Comparison of ENCODE assay signal across 9 cellular contexts in genomic region chr16:89314357-89314756, GRCh38.
DNase-seq lines count a peak whose midpoint lies in the region; ATAC-seq, FAIRE-seq and TF ChIP-seq lines count a peak whose summit lies in the region.
"Had no signal": no experiment of that assay in that cellular context is flagged by ENCODE, and none has a peak within 500 bp of the region (broad histone marks: within the 10 kb centered on the region; RNA-seq: fewer than 3 reads in every experiment).

No MANE protein-coding gene starts in this region.

- no peak overlapping the region for H2AFZ ChIP-seq in H1 (ENCODE audit: low read length)

- TF ChIP-seq POLR2A in H1 (IDR thresholded peaks at IDR 0.05; ENCODE audit: control extremely low read depth in 1 of 2, low read depth in 2 of 2, low read length in 2 of 2): no peak

- H3K27me3 Mint-ChIP-seq in IgD-negative memory B cell: no peaks in the 10 kb centered on the region

- peaks cover 57 to 63% (median 63%) of the 10 kb centered on the region in 3 donors for H3K4me1 Mint-ChIP-seq in IgD-negative memory B cell

- ATAC-seq in GM19023 (IDR thresholded peaks at IDR 0.05; ENCODE audit: unreplicated experiment): no peak

- H3K18ac ChIP-seq in H1 (ENCODE audit: extremely low read depth, low read length): no peak overlapping the region

- H3K4me3 ChIP-seq in H1 (ENCODE audit: extremely low read depth in 1 of 4, insufficient read depth in 2 of 4, low read depth in 3 of 4, low read length in 4 of 4): no peak overlapping the region
- H3K4me3 ChIP-seq: SJCRH30 had no signal

- POLR2A ChIA-PET in H1 (lab: Charles Lee; ENCODE audit: partially characterized antibody): interaction anchor here (0.5 to 1.5 kb wide), 6 partner anchors 16 to 251 kb away, joined by 3 to 8 read pairs (median 3); no protein-coding TSS in a partner anchor

- no peak overlapping the region for H2BK120ac ChIP-seq in H1 (replicated peaks; ENCODE audit: low read depth, low read length)

- H3K14ac ChIP-seq in H1 (ENCODE audit: insufficient read length): no peak overlapping the region

- no peak overlapping the region for H4K8ac ChIP-seq in H1 (ENCODE audit: extremely low read depth, insufficient read depth, low read length)

- H3K23me2 ChIP-seq in H1 (ENCODE audit: low read depth, low read length): no peaks in the 10 kb centered on the region

- peaks cover 2 to 8% (median 3%) of the 10 kb centered on the region in 4 experiments; a peak in 6 of 8 replicates for H3K36me3 ChIP-seq in H1 (ENCODE audit: control insufficient read depth in 2 of 4, insufficient read depth in 4 of 4, low read length in 3 of 4)

- H3K4me2 ChIP-seq in H1 (ENCODE audit: insufficient read depth in 1 of 2, low read depth in 2 of 2, low read length in 2 of 2): no peak overlapping the region

- no peak overlapping the region for H4K91ac ChIP-seq in H1 (replicated peaks; ENCODE audit: insufficient read length, low read length)

- H3K4ac ChIP-seq in H1 (replicated peaks; ENCODE audit: insufficient read length, low read depth, low read length): no peak overlapping the region

- no peak overlapping the region for H2AK5ac ChIP-seq in H1 (ENCODE audit: low read depth, low read length)

- H2BK20ac ChIP-seq in H1 (ENCODE audit: low read length): no peak overlapping the region

- TF ChIP-seq CTCF in H1 (IDR thresholded peaks at IDR 0.05; ENCODE audit: control extremely low read depth in 1 of 3, insufficient read depth in 1 of 3, low read depth in 1 of 3, low read length in 3 of 3): no peak

- CTCF ChIA-PET in H1 (lab: Charles Lee; ENCODE audit: partially characterized antibody): interaction anchor here (0.7 to 4.0 kb wide), 13 partner anchors 8 to 180 kb away, joined by 3 to 14 read pairs (median 6); no protein-coding TSS in a partner anchor

- H3K9me3 Mint-ChIP-seq in IgD-negative memory B cell: no peaks in the 10 kb centered on the region

- no peak for FAIRE-seq in H1 (lab: Jason Lieb, UNC)

- H2BK12ac ChIP-seq in H1 (ENCODE audit: low read depth, low read length): no peak overlapping the region

- peak overlapping the region; percentile 21 to 90 (median 73) for H3K27ac Mint-ChIP-seq in IgD-negative memory B cell

- H2BK5ac ChIP-seq in H1 (ENCODE audit: low read depth, low read length): 0 out of 2 replicates have a peak overlapping the region, but pooled peaks have one; percentile 11

- peak overlapping the region in 1 of 4 donors; percentile 77 for H3K4me3 Mint-ChIP-seq in IgD-negative memory B cell

- H3K79me1 ChIP-seq in H1 (ENCODE audit: low read depth, low read length): peaks cover 44% of the 10 kb centered on the region

- H3K79me2 ChIP-seq in H1 (ENCODE audit: control insufficient read depth in 1 of 2, insufficient read depth in 2 of 2, low read length in 2 of 2): peaks cover 4 to 100% of the 10 kb centered on the region in 2 experiments

- TF ChIP-seq EP300 in H1 (IDR thresholded peaks at IDR 0.05; ENCODE audit: borderline replicate concordance in 1 of 2, low read depth in 2 of 2, low read length in 2 of 2): no peak

- H2BK15ac ChIP-seq in H1 (ENCODE audit: low read length): no peak overlapping the region

- WGBS in H1 (ENCODE audit: extremely low coverage in 1 of 2, insufficient coverage in 1 of 2, insufficient read length in 1 of 2, insufficient replicate concordance in 2 of 2, low coverage in 1 of 2, low lambda C conversion rate in 2 of 2, missing lambda C conversion rate in 1 of 2), 2 experiments: 92% methylated on average over 14 of the region's 14 CpGs; no CpG with 5 or more reads in 1 of the 2 experiments

- no peak for TF ChIP-seq RAD21 in H1 (IDR thresholded peaks at IDR 0.05 in 1 of 2, conservative IDR thresholded peaks at IDR 0.05 in 1 of 2; ENCODE audit: low read depth in 2 of 2, low read length in 2 of 2)

- H3K27ac ChIP-seq in H1 (ENCODE audit: low read depth, low read length): no peak overlapping the region
- H3K27ac ChIP-seq: SJCRH30 had no signal

- H3K9ac ChIP-seq in H1 (replicated peaks in 1 of 4; ENCODE audit: extremely low read depth in 1 of 4, low read depth in 3 of 4, low read length in 3 of 4): no peak overlapping the region

- H4K5ac ChIP-seq in H1 (ENCODE audit: insufficient read length, low read depth, low read length): no peak overlapping the region

- H3K56ac ChIP-seq in H1 (replicated peaks; ENCODE audit: insufficient read length, low read depth, low read length): no peak overlapping the region

- H4K20me1 ChIP-seq in H1 (replicated peaks in 1 of 2; ENCODE audit: control insufficient read depth in 1 of 2, insufficient read depth in 2 of 2, low read length in 2 of 2): peaks cover 47 to 68% of the 10 kb centered on the region in 2 experiments

- peak; percentile 43 for DNase-seq in activated CD8-positive, alpha-beta memory T cell treated with anti-CD3 and anti-CD28 coated beads, Interleukin-2, amount 50 U/mL, for 4 hours
- no peak for DNase-seq in H1 (ENCODE audit: low read depth in 1 of 2, low spot score in 2 of 2)
- peak; percentile 35 for DNase-seq in stimulated activated CD4-positive, alpha-beta T cell treated with anti-CD3 and anti-CD28 coated beads, Interleukin-12 subunit alpha, Interleukin-12 subunit beta, amount 100 ng/mL, for 4 hours
- DNase-seq in NCI-H2227 (lab: John Stamatoyannopoulos, UW; ENCODE audit: unreplicated experiment): no peak
- no peak for DNase-seq in EL
- DNase-seq in OCI-M1 (lab: John Stamatoyannopoulos, UW): no peak
- DNase-seq: SJCRH30 had no signal

- no peak overlapping the region for H3K23ac ChIP-seq in H1 (ENCODE audit: insufficient read length)

- no peaks in the 10 kb centered on the region for H3K27me3 ChIP-seq in H1 (replicated peaks in 1 of 4; ENCODE audit: control insufficient read depth in 3 of 4, extremely low read depth in 1 of 4, insufficient read depth in 3 of 4, low read length in 3 of 4)
- H3K27me3 ChIP-seq: SJCRH30 had no signal

- no peaks in the 10 kb centered on the region for H3K36me3 Mint-ChIP-seq in IgD-negative memory B cell

- H3K4me1 ChIP-seq in H1 (replicated peaks in 1 of 4; ENCODE audit: control insufficient read depth in 3 of 4, insufficient read depth in 4 of 4, low read length in 3 of 4): peaks cover 0 to 28% (median 10%) of the 10 kb centered on the region in 4 experiments; a peak in 5 of 7 replicates

- no peaks in the 10 kb centered on the region for H3K9me3 ChIP-seq in H1 (ENCODE audit: insufficient read depth in 2 of 2, low read depth in 1 of 2, low read length in 1 of 2)
- H3K9me3 ChIP-seq: SJCRH30 had no signal

TF ChIP-seq in H1, 55 proteins besides CTCF, POLR2A, EP300 and RAD21:
- TF ChIP-seq SP1 (IDR thresholded peaks at IDR 0.05; ENCODE audit: low read depth, low read length): no peak
- no peak for TF ChIP-seq BACH1 (IDR thresholded peaks at IDR 0.05; ENCODE audit: low read length)
- TF ChIP-seq CHD1 (IDR thresholded peaks at IDR 0.05; ENCODE audit: low read depth, low read length): no peak
- TF ChIP-seq YY1 (IDR thresholded peaks at IDR 0.05; ENCODE audit: low read depth, low read length): no peak
TF ChIP-seq in H1: peak in this region for 0.

Comparison
In these comparisons a context has a peak if more than half of its experiments do, and no peak if none do; other contexts are left out.
1. DNase-seq: peak in activated CD8-positive, alpha-beta memory T cell treated with anti-CD3 and anti-CD28 coated beads, Interleukin-2, amount 50 U/mL, for 4 hours (single experiment) and stimulated activated CD4-positive, alpha-beta T cell treated with anti-CD3 and anti-CD28 coated beads, Interleukin-12 subunit alpha, Interleukin-12 subunit beta, amount 100 ng/mL, for 4 hours (single experiment); none in H1 (0 of 2), NCI-H2227 (single experiment), EL (single experiment) and OCI-M1 (single experiment).